13 cellular contexts compared by ENCODE assay signal in genomic region chr15:60840703-60841411, GRCh38.
DNase-seq lines count a peak whose midpoint lies in the region; ATAC-seq and TF ChIP-seq lines count a peak whose summit lies in the region.
"Had no signal": no experiment of that assay in that cellular context is flagged by ENCODE, and none has a peak within 500 bp of the region (broad histone marks: within the 10 kb centered on the region; RNA-seq: fewer than 3 reads in every experiment).

No MANE protein-coding gene starts in this region.

- no peaks in the 10 kb centered on the region for H3K9me3 Mint-ChIP-seq in CD4-positive, CD25-positive, alpha-beta regulatory T cell
- H3K9me3 Mint-ChIP-seq in T-helper 2 cell treated with Interferon-gamma antibody and Interleukin-4, amounts not matched to agents 5 μg/mL and 100 μg/mL, for 36 hours = no peaks in the 10 kb centered on the region
- H3K9me3 Mint-ChIP-seq in neural progenitor cell = no peaks in the 10 kb centered on the region

- H3K4me3 Mint-ChIP-seq in CD4-positive, CD25-positive, alpha-beta regulatory T cell = peak overlapping the region; percentile 61 to 86 (median 85)
- H3K4me3 Mint-ChIP-seq in T-helper 2 cell treated with Interferon-gamma antibody and Interleukin-4, amounts not matched to agents 5 μg/mL and 100 μg/mL, for 36 hours = peak overlapping the region; percentile 76
- H3K4me3 Mint-ChIP-seq in neural progenitor cell = no peak overlapping the region

- H3K4me2 ChIP-seq in neural progenitor cell = no peak overlapping the region

- no peaks in the 10 kb centered on the region for H3K36me3 Mint-ChIP-seq in CD4-positive, CD25-positive, alpha-beta regulatory T cell
- no peaks in the 10 kb centered on the region for H3K36me3 Mint-ChIP-seq in T-helper 2 cell treated with Interferon-gamma antibody and Interleukin-4, amounts not matched to agents 5 μg/mL and 100 μg/mL, for 36 hours (ENCODE audit: low read depth)
- H3K36me3 Mint-ChIP-seq in neural progenitor cell = no peaks in the 10 kb centered on the region

- ATAC-seq in CD4-positive, CD25-positive, alpha-beta regulatory T cell (ENCODE audit: low read depth in 2 of 2) = peak; percentile 49 to 50
- ATAC-seq: left colon had no signal

- no peak overlapping the region for H3K9ac ChIP-seq in neural progenitor cell

- TF ChIP-seq POLR2A in esophagus squamous epithelium (IDR thresholded peaks at IDR 0.05) = peak in 1 of 4 donors; percentile 21

- WGBS in esophagus squamous epithelium, 2 donors = 85 to 88% methylated on average over 16 to 17 of the region's 18 CpGs

- H3K4me3 ChIP-seq in CD4-positive, CD25-positive, alpha-beta regulatory T cell (ENCODE audit: low read depth, low read length) = peak overlapping the region; percentile 77
- H3K4me3 ChIP-seq in neural progenitor cell (no peak overlapping the region), esophagus squamous epithelium (no peak overlapping the region)
- H3K4me3 ChIP-seq: uterus had no signal

- peak; percentile 19 to 87 (median 73) for DNase-seq in CD4-positive, CD25-positive, alpha-beta regulatory T cell
- DNase-seq in T-helper 2 cell treated with Interferon-gamma antibody and Interleukin-4, amounts not matched to agents 5 μg/mL and 100 μg/mL, for 36 hours (ENCODE audit: low spot score) = peak; percentile 44
- DNase-seq in activated gamma-delta T cell (lab: John Stamatoyannopoulos, UW) = peak; percentile 33
- peak; percentile 26 for DNase-seq in neural progenitor cell (ENCODE audit: low spot score)
- no peak for DNase-seq in NCI-H1417 treated with DMSO at 0.1 percent for 48 hours (lab: John Stamatoyannopoulos, UW)
- DNase-seq in esophagus squamous epithelium (lab: John Stamatoyannopoulos, UW) = no peak
- DNase-seq in NCI-H524 (lab: John Stamatoyannopoulos, UW) = no peak
- no peak for DNase-seq in NCI-H146 treated with DMSO at 0.1 percent for 48 hours (lab: John Stamatoyannopoulos, UW; ENCODE audit: unreplicated experiment)
- DNase-seq: Karpas-422, left colon, NCI-H2081, nucleus accumbens, uterus had no signal

- intact Hi-C loops in esophagus squamous epithelium (cut with DNase I) = no loop called here

- no peaks in the 10 kb centered on the region for H3K36me3 ChIP-seq in CD4-positive, CD25-positive, alpha-beta regulatory T cell (ENCODE audit: control insufficient read depth, insufficient read depth, low read length)
- H3K36me3 ChIP-seq in neural progenitor cell (no peaks in the 10 kb centered on the region), esophagus squamous epithelium (no peaks in the 10 kb centered on the region)
- H3K36me3 ChIP-seq: uterus had no signal

- no peak for TF ChIP-seq CTCF in neural progenitor cell (IDR thresholded peaks at IDR 0.05)
- TF ChIP-seq CTCF in esophagus squamous epithelium (IDR thresholded peaks at IDR 0.05) = no peak

- peak overlapping the region; percentile 90 to 97 (median 95) for H3K27ac Mint-ChIP-seq in CD4-positive, CD25-positive, alpha-beta regulatory T cell
- peak overlapping the region; percentile 79 for H3K27ac Mint-ChIP-seq in T-helper 2 cell treated with Interferon-gamma antibody and Interleukin-4, amounts not matched to agents 5 μg/mL and 100 μg/mL, for 36 hours
- H3K27ac Mint-ChIP-seq in neural progenitor cell = no peak overlapping the region

- peaks cover 65% of the 10 kb centered on the region for H3K4me1 ChIP-seq in CD4-positive, CD25-positive, alpha-beta regulatory T cell (ENCODE audit: control insufficient read depth, insufficient read depth, low read length, poor library complexity, severe bottlenecking)
- H3K4me1 ChIP-seq in neural progenitor cell (peaks cover 9% of the 10 kb centered on the region), esophagus squamous epithelium (peaks cover 0 to 38% (median 6%) of the 10 kb centered on the region in 3 donors)
- H3K4me1 ChIP-seq: uterus had no signal

- no peaks in the 10 kb centered on the region for H4K20me1 ChIP-seq in neural progenitor cell (ENCODE audit: low read depth)

- no peak overlapping the region for H2AFZ ChIP-seq in neural progenitor cell (replicated peaks)

- H3K27me3 Mint-ChIP-seq in CD4-positive, CD25-positive, alpha-beta regulatory T cell = no peaks in the 10 kb centered on the region
- H3K27me3 Mint-ChIP-seq in T-helper 2 cell treated with Interferon-gamma antibody and Interleukin-4, amounts not matched to agents 5 μg/mL and 100 μg/mL, for 36 hours (ENCODE audit: low read depth) = peaks cover 64% of the 10 kb centered on the region
- peaks cover 2% of the 10 kb centered on the region for H3K27me3 Mint-ChIP-seq in neural progenitor cell (ENCODE audit: insufficient read depth, low read depth)

- no peaks in the 10 kb centered on the region for H3K27me3 ChIP-seq in CD4-positive, CD25-positive, alpha-beta regulatory T cell (ENCODE audit: control insufficient read depth, insufficient read depth, low read length)
- no peaks in the 10 kb centered on the region for H3K27me3 ChIP-seq in neural progenitor cell
- no peaks in the 10 kb centered on the region for H3K27me3 ChIP-seq in esophagus squamous epithelium
- H3K27me3 ChIP-seq: uterus had no signal

- H3K4me1 Mint-ChIP-seq in CD4-positive, CD25-positive, alpha-beta regulatory T cell = peaks cover 22 to 87% (median 60%) of the 10 kb centered on the region in 4 donors
- H3K4me1 Mint-ChIP-seq in T-helper 2 cell treated with Interferon-gamma antibody and Interleukin-4, amounts not matched to agents 5 μg/mL and 100 μg/mL, for 36 hours (ENCODE audit: low read depth) = peaks cover 59% of the 10 kb centered on the region
- peaks cover 5% of the 10 kb centered on the region for H3K4me1 Mint-ChIP-seq in neural progenitor cell

- H3F3A ChIP-seq in neural progenitor cell (ENCODE audit: low read depth) = no peaks in the 10 kb centered on the region

- H3K79me2 ChIP-seq in neural progenitor cell (ENCODE audit: low read depth) = no peaks in the 10 kb centered on the region

- peak overlapping the region; percentile 76 for H3K27ac ChIP-seq in CD4-positive, CD25-positive, alpha-beta regulatory T cell (ENCODE audit: insufficient read depth, low read length, poor library complexity, severe bottlenecking)
- H3K27ac ChIP-seq in neural progenitor cell (no peak overlapping the region), esophagus squamous epithelium (peak overlapping the region in 1 of 4 donors; percentile 36)
- H3K27ac ChIP-seq: uterus had no signal

- no peaks in the 10 kb centered on the region for H3K9me3 ChIP-seq in CD4-positive, CD25-positive, alpha-beta regulatory T cell (ENCODE audit: control insufficient read depth in 2 of 2, low read length in 2 of 2)
- H3K9me3 ChIP-seq in neural progenitor cell (ENCODE audit: low read depth) = no peaks in the 10 kb centered on the region
- H3K9me3 ChIP-seq in esophagus squamous epithelium = no peaks in the 10 kb centered on the region
- H3K9me3 ChIP-seq: uterus had no signal

Comparison
In these comparisons a context has a peak if more than half of its experiments do, and no peak if none do; other contexts are left out.
1. DNase-seq: peak in CD4-positive, CD25-positive, alpha-beta regulatory T cell (3 of 3), T-helper 2 cell treated with Interferon-gamma antibody and Interleukin-4, amounts not matched to agents 5 μg/mL and 100 μg/mL, for 36 hours (single experiment), activated gamma-delta T cell (single experiment) and neural progenitor cell (single experiment); none in NCI-H1417 treated with DMSO at 0.1 percent for 48 hours (single experiment), esophagus squamous epithelium (single experiment), NCI-H524 (0 of 2) and NCI-H146 treated with DMSO at 0.1 percent for 48 hours (single experiment).